13 cellular contexts compared by ENCODE assay signal in the genomic region with DNA sequence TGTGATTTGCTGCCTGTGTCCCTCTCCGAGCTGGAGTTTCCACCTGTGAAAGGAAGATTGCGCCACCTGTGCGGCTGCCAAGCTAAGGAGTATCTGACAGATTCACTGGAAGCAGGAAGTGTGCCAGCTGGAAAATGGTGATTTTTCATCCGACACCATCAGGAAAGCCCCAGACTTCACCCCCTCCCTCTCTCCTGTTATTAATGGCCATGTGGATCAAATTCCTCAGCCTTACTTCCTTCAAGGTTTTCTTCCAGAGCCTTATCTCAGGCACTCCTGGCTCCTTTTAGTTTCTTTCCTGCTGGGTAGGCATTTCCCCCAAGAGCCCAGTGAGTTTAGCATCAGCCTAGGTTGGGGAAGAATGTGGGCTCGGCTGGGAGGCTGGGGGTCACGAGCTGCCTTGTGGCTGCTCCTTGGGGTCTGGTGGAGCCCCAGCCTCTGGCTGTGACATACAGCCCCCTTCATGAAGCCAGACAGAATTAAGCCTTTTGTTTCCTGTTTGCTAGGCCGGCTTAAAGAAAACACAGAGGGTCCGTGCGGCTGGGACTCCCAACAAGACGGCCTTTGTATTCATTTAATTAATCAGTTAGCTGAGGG. TPM values are rescaled to one million over a fixed set of nuclear protein-coding genes. Genes with fewer than 3 reads are reported as not detected.
A peak's percentile ranks its signal among the peaks of the same experiment; 100 is the strongest.
DNase-seq lines count a peak whose midpoint lies in the region; ATAC-seq, FAIRE-seq and TF ChIP-seq lines count a peak whose summit lies in the region.
"Had no signal": no experiment of that assay in that cellular context is flagged by ENCODE, and none has a peak within 500 bp of the region (broad histone marks: within the 10 kb centered on the region; RNA-seq: fewer than 3 reads in every experiment).

No MANE protein-coding gene starts in this region.

- no peak overlapping the region for H4K5ac ChIP-seq in mesendoderm (ENCODE audit: low read length)

- no peaks in the 10 kb centered on the region for H3K79me2 ChIP-seq in mesendoderm (ENCODE audit: control insufficient read depth, insufficient read depth, low read length)
- H3K79me2 ChIP-seq in GM23248 (ENCODE audit: insufficient read depth), result no peaks in the 10 kb centered on the region

- H3K4me1 ChIP-seq in mesendoderm (ENCODE audit: control insufficient read depth, low read depth, low read length) (peaks cover 13% of the 10 kb centered on the region), GM23248 (ENCODE audit: insufficient read depth) (no peaks in the 10 kb centered on the region)

- H2AFZ ChIP-seq in GM23248, result no peak overlapping the region

- peak overlapping the region; percentile 54 for H3K56ac ChIP-seq in mesendoderm (ENCODE audit: low read length)

- H4K8ac ChIP-seq in mesendoderm (ENCODE audit: low read depth, low read length), result no peak overlapping the region

- no peak for TF ChIP-seq POLR2A in GM18505 (IDR thresholded peaks at IDR 0.05; ENCODE audit: borderline replicate concordance, extremely low read depth, insufficient read depth, insufficient read length)

- H2AK5ac ChIP-seq in mesendoderm (ENCODE audit: low read length), result no peak overlapping the region

- no peaks in the 10 kb centered on the region for H3K27me3 ChIP-seq in mesendoderm (ENCODE audit: insufficient read depth, low read length, poor library complexity)
- peaks cover 10% of the 10 kb centered on the region; the same call in 1 of the 2 replicates for H3K27me3 ChIP-seq in GM23248 (replicated peaks; ENCODE audit: insufficient read depth)
- H3K27me3 ChIP-seq: suprapubic skin had no signal

- H3K4me3 ChIP-seq in mesendoderm (ENCODE audit: low read length) (no peak overlapping the region), GM23248 (no peak overlapping the region)
- H3K4me3 ChIP-seq: lung, suprapubic skin had no signal

- DNase-seq in DMS 273 (lab: John Stamatoyannopoulos, UW; ENCODE audit: unreplicated experiment), result peak; percentile 30
- DNase-seq in DMS 273 treated with DMSO at 0.1 percent for 48 hours (lab: John Stamatoyannopoulos, UW), result no peak
- peak; percentile 80 for DNase-seq in cerebellar cortex (ENCODE audit: low spot score)
- peak; percentile 62 for DNase-seq in mesendoderm
- peak in 3 of 49 donors; percentile 9 to 50 (median 32) for DNase-seq in substantia nigra (lab: John Stamatoyannopoulos, UW)
- DNase-seq in frontal cortex (ENCODE audit: low spot score in 2 of 2), result no peak
- DNase-seq in GM23248, result no peak
- DNase-seq: SIG-M5 had no signal

- H3K9ac ChIP-seq in mesendoderm (ENCODE audit: low read length) (no peak overlapping the region), GM23248 (no peak overlapping the region)

- no peak overlapping the region for H3K18ac ChIP-seq in mesendoderm (ENCODE audit: low read length)

- no peak for FAIRE-seq in frontal cortex (lab: Jason Lieb, UNC)

- H3K4me2 ChIP-seq in mesendoderm (ENCODE audit: low read length) (no peak overlapping the region), GM23248 (ENCODE audit: unreplicated experiment) (no peak overlapping the region)

- ATAC-seq in GM18505 (IDR thresholded peaks at IDR 0.05; ENCODE audit: unreplicated experiment), result no peak

- no peak overlapping the region for H3K23ac ChIP-seq in mesendoderm (ENCODE audit: low read length)

- no peaks in the 10 kb centered on the region for H4K20me1 ChIP-seq in GM23248 (ENCODE audit: insufficient read depth)

- H2BK5ac ChIP-seq in mesendoderm (ENCODE audit: low read length), result no peak overlapping the region

- H2BK15ac ChIP-seq in mesendoderm (replicated peaks; ENCODE audit: low read depth), result no peak overlapping the region

- H3F3A ChIP-seq in GM23248 (ENCODE audit: insufficient read depth), result no peaks in the 10 kb centered on the region

- H3K36me3 ChIP-seq in mesendoderm (ENCODE audit: control insufficient read depth, insufficient read depth, low read length) (no peaks in the 10 kb centered on the region), GM23248 (ENCODE audit: low read depth) (no peaks in the 10 kb centered on the region)
- H3K36me3 ChIP-seq: suprapubic skin had no signal

- in situ Hi-C loops in GM23248 (cut with MboI), result no loop called here

- no CpG with 5 or more reads among the region's 10 CpGs for WGBS in mesendoderm (ENCODE audit: extremely low coverage, insufficient coverage, low lambda C conversion rate)
- 58 to 62% methylated on average over 10 of the region's 10 CpGs for WGBS in GM23248 (ENCODE audit: low coverage in 1 of 2, low lambda C conversion rate in 2 of 2, missing lambda C conversion rate in 2 of 2), 2 experiments

- H3K27ac ChIP-seq in mesendoderm (ENCODE audit: low read depth, low read length) (peak overlapping the region; percentile 37), substantia nigra (ENCODE audit: low read depth, low read length, poor library complexity, severe bottlenecking) (peak overlapping the region; percentile 11), GM23248 (no peak overlapping the region)
- H3K27ac ChIP-seq: 22Rv1, suprapubic skin, VCaP had no signal

- H3K9me3 ChIP-seq in GM23248 (ENCODE audit: low read depth), result no peaks in the 10 kb centered on the region
- H3K9me3 ChIP-seq: suprapubic skin had no signal

- no peak overlapping the region for H2BK120ac ChIP-seq in mesendoderm (ENCODE audit: low read depth, low read length)

- H3K4ac ChIP-seq in mesendoderm (ENCODE audit: low read depth, low read length), result no peak overlapping the region

- no peaks in the 10 kb centered on the region for H3K79me1 ChIP-seq in mesendoderm (ENCODE audit: low read length)

- H3K9me2 ChIP-seq in GM23248 (ENCODE audit: insufficient read depth), result no peaks in the 10 kb centered on the region

RNA-seq across cellular contexts. Expression of a gene that starts 37.1 kb away (rescaled TPM):
- 0.46 TPM for polyA plus RNA-seq in mesendoderm (2013, experiment 1 of 2)
- 0.59 TPM for polyA plus RNA-seq in mesendoderm (2013, experiment 2 of 2)
- 4.9 TPM for total RNA-seq in frontal cortex
- total RNA-seq in GM23248 (2014; rRNA removed; shearing (Covaris generic)), result 0.51 and 0.76 TPM in 2 replicates
- polyA plus RNA-seq in GM23248 (2016; fragmentation: Nextera tagmentation; extraction: Ambion mirVana), result 0.08 and 0.21 TPM in 2 replicates

Comparison
In these comparisons a context has a peak if more than half of its experiments do, and no peak if none do; other contexts are left out.
1. DNase-seq: peak in DMS 273 (single experiment), cerebellar cortex (single experiment) and mesendoderm (single experiment); none in DMS 273 treated with DMSO at 0.1 percent for 48 hours (single experiment), frontal cortex (0 of 2) and GM23248 (single experiment).